2 cellular contexts compared by ENCODE assay signal in genomic region chr9:97411440-97411788, GRCh38.
TF ChIP-seq lines count a peak whose summit lies in the region.

No MANE protein-coding gene starts in this region.

TF ChIP-seq in SK-N-SH, 30 proteins besides CTCF, POLR2A, EP300 and RAD21 (continued from another document):
- TF ChIP-seq ZBTB33 (IDR thresholded peaks at IDR 0.05; ENCODE audit: borderline replicate concordance, low read depth) (no peak), JUND (IDR thresholded peaks at IDR 0.05) (no peak), RXRA (IDR thresholded peaks at IDR 0.05; ENCODE audit: borderline replicate concordance, low read depth) (no peak), FOXM1 (IDR thresholded peaks at IDR 0.05; ENCODE audit: low read depth) (no peak), GABPA (IDR thresholded peaks at IDR 0.05; ENCODE audit: low read depth) (no peak), RFX5 (IDR thresholded peaks at IDR 0.05; ENCODE audit: low read length) (no peak), RCOR1 (IDR thresholded peaks at IDR 0.05; ENCODE audit: low read length) (no peak), MAX (IDR thresholded peaks at IDR 0.05; ENCODE audit: low read depth) (no peak), TCF12 (IDR thresholded peaks at IDR 0.05) (no peak)

TF ChIP-seq in SK-N-SH treated with all-trans-retinoic acid at 6 μM for 48 hours, 23 proteins besides CTCF, POLR2A, EP300 and RAD21 (continued from another document):
- TF ChIP-seq, protein P1, sequence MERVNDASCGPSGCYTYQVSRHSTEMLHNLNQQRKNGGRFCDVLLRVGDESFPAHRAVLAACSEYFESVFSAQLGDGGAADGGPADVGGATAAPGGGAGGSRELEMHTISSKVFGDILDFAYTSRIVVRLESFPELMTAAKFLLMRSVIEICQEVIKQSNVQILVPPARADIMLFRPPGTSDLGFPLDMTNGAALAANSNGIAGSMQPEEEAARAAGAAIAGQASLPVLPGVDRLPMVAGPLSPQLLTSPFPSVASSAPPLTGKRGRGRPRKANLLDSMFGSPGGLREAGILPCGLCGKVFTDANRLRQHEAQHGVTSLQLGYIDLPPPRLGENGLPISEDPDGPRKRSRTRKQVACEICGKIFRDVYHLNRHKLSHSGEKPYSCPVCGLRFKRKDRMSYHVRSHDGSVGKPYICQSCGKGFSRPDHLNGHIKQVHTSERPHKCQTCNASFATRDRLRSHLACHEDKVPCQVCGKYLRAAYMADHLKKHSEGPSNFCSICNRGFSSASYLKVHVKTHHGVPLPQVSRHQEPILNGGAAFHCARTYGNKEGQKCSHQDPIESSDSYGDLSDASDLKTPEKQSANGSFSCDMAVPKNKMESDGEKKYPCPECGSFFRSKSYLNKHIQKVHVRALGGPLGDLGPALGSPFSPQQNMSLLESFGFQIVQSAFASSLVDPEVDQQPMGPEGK (CRISPR knock-in tag; IDR thresholded peaks at IDR 0.05; ENCODE audit: borderline replicate concordance) = no peak
- TF ChIP-seq GLIS3 (CRISPR knock-in tag; IDR thresholded peaks at IDR 0.05) = no peak
- TF ChIP-seq BACH2 (CRISPR knock-in tag; IDR thresholded peaks at IDR 0.05; ENCODE audit: borderline replicate concordance) = no peak
- TF ChIP-seq ESRRG (CRISPR knock-in tag; IDR thresholded peaks at IDR 0.05) = no peak
- TF ChIP-seq TSHZ2 (CRISPR knock-in tag; IDR thresholded peaks at IDR 0.05) = no peak
- no peak for TF ChIP-seq CSDC2 (CRISPR knock-in tag; IDR thresholded peaks at IDR 0.05)
- TF ChIP-seq, protein P2, sequence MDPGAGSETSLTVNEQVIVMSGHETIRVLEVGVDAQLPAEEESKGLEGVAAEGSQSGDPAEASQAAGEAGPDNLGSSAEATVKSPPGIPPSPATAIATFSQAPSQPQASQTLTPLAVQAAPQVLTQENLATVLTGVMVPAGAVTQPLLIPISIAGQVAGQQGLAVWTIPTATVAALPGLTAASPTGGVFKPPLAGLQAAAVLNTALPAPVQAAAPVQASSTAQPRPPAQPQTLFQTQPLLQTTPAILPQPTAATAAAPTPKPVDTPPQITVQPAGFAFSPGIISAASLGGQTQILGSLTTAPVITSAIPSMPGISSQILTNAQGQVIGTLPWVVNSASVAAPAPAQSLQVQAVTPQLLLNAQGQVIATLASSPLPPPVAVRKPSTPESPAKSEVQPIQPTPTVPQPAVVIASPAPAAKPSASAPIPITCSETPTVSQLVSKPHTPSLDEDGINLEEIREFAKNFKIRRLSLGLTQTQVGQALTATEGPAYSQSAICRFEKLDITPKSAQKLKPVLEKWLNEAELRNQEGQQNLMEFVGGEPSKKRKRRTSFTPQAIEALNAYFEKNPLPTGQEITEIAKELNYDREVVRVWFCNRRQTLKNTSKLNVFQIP (CRISPR knock-in tag; IDR thresholded peaks at IDR 0.05; ENCODE audit: borderline replicate concordance, low read depth) = no peak
